In the genomic region with DNA sequence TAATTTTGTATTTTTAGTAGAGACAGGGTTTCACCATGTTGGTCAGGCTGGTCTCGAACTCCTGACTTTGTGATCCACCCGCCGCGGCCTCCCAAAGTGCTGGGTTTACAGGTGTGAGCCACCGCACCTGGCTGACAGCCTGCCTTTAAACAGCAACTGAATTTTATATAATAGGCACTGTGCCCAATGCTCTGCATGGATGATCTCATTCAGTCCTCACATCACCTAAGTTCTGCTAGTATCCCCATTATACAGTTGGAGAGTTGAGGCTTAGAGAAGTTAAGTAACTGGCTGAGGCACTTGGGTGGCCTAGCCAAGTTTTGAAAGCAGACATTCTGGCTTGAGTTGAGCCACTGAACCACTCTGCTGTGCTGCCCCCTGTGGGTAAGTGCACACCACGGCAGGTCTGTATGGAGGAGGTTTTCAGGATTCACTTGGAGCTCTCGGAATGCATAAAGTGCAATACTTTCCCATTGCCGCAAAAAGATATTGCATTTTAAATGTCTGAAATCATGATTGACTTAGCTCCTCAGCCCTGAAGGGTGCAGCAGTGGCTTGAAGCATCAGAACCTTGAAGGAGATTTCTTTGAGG, we compare ENCODE assay signal across 8 cellular contexts.
DNase-seq lines count a peak whose midpoint lies in the region; ATAC-seq and TF ChIP-seq lines count a peak whose summit lies in the region.

No MANE protein-coding gene starts in this region.

- peaks cover 0 to 11% (median 5%) of the 10 kb centered on the region in 12 donors for H3K9me3 ChIP-seq in heart left ventricle
- H3K9me3 ChIP-seq in upper lobe of right lung: no peaks in the 10 kb centered on the region
- H3K9me3 ChIP-seq in sigmoid colon: no peaks in the 10 kb centered on the region

- no peaks in the 10 kb centered on the region for H3K27me3 ChIP-seq in heart left ventricle
- H3K27me3 ChIP-seq in upper lobe of right lung: no peaks in the 10 kb centered on the region
- no peaks in the 10 kb centered on the region for H3K27me3 ChIP-seq in sigmoid colon

- TF ChIP-seq CTCF in heart left ventricle (IDR thresholded peaks at IDR 0.05): peak in 10 of 12 donors; percentile 5 to 47 (median 28)
- peak; percentile 43 for TF ChIP-seq CTCF in upper lobe of right lung (IDR thresholded peaks at IDR 0.05)
- no peak for TF ChIP-seq CTCF in sigmoid colon (IDR thresholded peaks at IDR 0.05)

- H3K27ac ChIP-seq in heart left ventricle (no peak overlapping the region), upper lobe of right lung (no peak overlapping the region), sigmoid colon (no peak overlapping the region)

- H3K4me3 ChIP-seq in heart left ventricle (no peak overlapping the region), upper lobe of right lung (no peak overlapping the region), sigmoid colon (no peak overlapping the region)

- H3K36me3 ChIP-seq in heart left ventricle: no peaks in the 10 kb centered on the region
- no peaks in the 10 kb centered on the region for H3K36me3 ChIP-seq in upper lobe of right lung
- no peaks in the 10 kb centered on the region for H3K36me3 ChIP-seq in sigmoid colon

- ATAC-seq in heart left ventricle (no peak), Right ventricle myocardium inferior (no peak), upper lobe of right lung (peak; percentile 70), HG02870 (IDR thresholded peaks at IDR 0.05; ENCODE audit: unreplicated experiment) (no peak)

- DNase-seq in heart left ventricle: no peak
- no peak for DNase-seq in Right ventricle myocardium inferior (ENCODE audit: missing footprints)
- peak; percentile 52 for DNase-seq in OCI-M1 (lab: John Stamatoyannopoulos, UW)
- DNase-seq in fibroblast of peridontal ligament (ENCODE audit: extremely low read depth): peak; percentile 25
- DNase-seq in upper lobe of right lung: no peak
- no peak for DNase-seq in superior temporal gyrus (ENCODE audit: extremely low spot score)
- no peak for DNase-seq in sigmoid colon

- 87 to 98% (median 94%) methylated on average over 8 of the region's 8 CpGs for WGBS in heart left ventricle, 4 donors
- WGBS in sigmoid colon, 2 donors: 90 to 91% methylated on average over 8 of the region's 8 CpGs

- TF ChIP-seq POLR2A in heart left ventricle (IDR thresholded peaks at IDR 0.05) (no peak), sigmoid colon (IDR thresholded peaks at IDR 0.05) (no peak)

- intact Hi-C loops in heart left ventricle (cut with DNase I): loop anchor here in 2 of 10 donors (10.0 kb wide), 1 partner anchor 441 kb away; a partner anchor contains a TSS
- intact Hi-C loops in Right ventricle myocardium inferior (cut with DNase I): no loop called here
- intact Hi-C loops in upper lobe of right lung (cut with DNase I): no loop called here
- intact Hi-C loops in sigmoid colon (cut with DNase I): no loop called here

- H3K4me1 ChIP-seq in heart left ventricle (peaks cover 0 to 21% (median 2%) of the 10 kb centered on the region in 12 donors), upper lobe of right lung (no peaks in the 10 kb centered on the region), sigmoid colon (peaks cover 0 to 15% (median 4%) of the 10 kb centered on the region in 4 donors)

- no peak for TF ChIP-seq EP300 in sigmoid colon (IDR thresholded peaks at IDR 0.05)

Comparison
In these comparisons a context has a peak if more than half of its experiments do, and no peak if none do; other contexts are left out.
1. DNase-seq: peak in OCI-M1 (single experiment) and fibroblast of peridontal ligament (single experiment); none in heart left ventricle (0 of 5), Right ventricle myocardium inferior (single experiment), upper lobe of right lung (single experiment), superior temporal gyrus (single experiment) and sigmoid colon (single experiment).
2. CTCF ChIP-seq: peak in heart left ventricle (10 of 12) and upper lobe of right lung (single experiment); none in sigmoid colon (0 of 4).